Comparison of ENCODE assay signal across 12 cellular contexts in the genomic region with DNA sequence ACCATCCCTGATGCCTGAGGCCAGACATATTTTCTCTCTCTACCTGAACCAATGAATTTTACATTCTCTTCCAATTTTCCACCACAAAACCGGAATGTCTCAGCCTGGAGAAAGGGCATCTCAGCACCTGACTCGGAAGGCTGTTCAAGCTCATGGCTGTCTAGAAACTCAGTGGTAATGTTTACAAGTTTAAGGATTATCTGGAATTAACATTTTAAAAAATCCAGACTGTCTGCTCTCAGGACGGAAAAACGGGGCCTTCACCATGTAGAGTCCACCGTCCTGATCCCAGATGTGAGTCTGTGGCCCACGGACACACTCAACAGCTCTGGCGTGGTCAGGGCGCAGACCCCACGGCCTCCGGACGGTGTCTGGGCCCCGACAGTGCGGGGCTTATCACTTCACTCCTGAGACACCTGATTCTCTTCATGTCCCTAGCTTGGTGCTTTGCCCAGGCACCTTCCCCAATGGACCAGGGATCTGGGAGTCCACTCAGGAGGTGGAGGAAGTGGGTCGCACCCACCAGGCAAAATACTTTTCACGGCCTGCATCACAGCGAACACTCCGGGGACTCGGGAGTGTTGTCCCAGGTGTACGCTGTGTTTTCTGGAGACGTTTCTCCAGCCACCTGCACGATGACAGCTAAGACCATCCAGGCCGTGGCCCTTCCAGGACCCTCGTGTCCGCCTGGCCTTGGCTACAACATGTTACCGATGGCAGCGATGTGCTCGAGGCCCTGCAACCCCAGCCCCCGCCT.
DNase-seq lines count a peak whose midpoint lies in the region; ATAC-seq lines count a peak whose summit lies in the region.
"Had no signal": no experiment of that assay in that cellular context is flagged by ENCODE, and none has a peak within 500 bp of the region (broad histone marks: within the 10 kb centered on the region; RNA-seq: fewer than 3 reads in every experiment).

No MANE protein-coding gene starts in this region.

- ATAC-seq in activated T-helper 17 cell treated with anti-CD3 and anti-CD28 coated beads, Interleukin-2, amount 50 U/mL, for 72 hours (replicated peaks) = no peak
- no peak for ATAC-seq in left ventricle myocardium superior
- no peak for ATAC-seq in stimulated activated memory B cell treated with anti-CD40 and anti-IgM and Interleukin-4, amounts not matched to agents 10 μg/mL and 1 μg/mL and 100 μg/mL, for 72 hours
- no peak for ATAC-seq in HG03135 (IDR thresholded peaks at IDR 0.05; ENCODE audit: unreplicated experiment)

- peaks cover 52% of the 10 kb centered on the region for H3K36me3 Mint-ChIP-seq in activated CD4-positive, alpha-beta T cell treated with anti-CD3 and anti-CD28 coated beads, Interleukin-2, amount 10 ng/mL, durations not matched to agents 7 days and 5 days (ENCODE audit: low read depth)
- H3K36me3 Mint-ChIP-seq in activated T-helper 17 cell treated with anti-CD3 and anti-CD28 coated beads, Interleukin-2, amount 50 U/mL, for 72 hours (ENCODE audit: low read depth) = peaks cover 65% of the 10 kb centered on the region
- H3K36me3 Mint-ChIP-seq in stimulated activated memory B cell treated with anti-CD40 and anti-IgM and Interleukin-4, amounts not matched to agents 10 μg/mL and 1 μg/mL and 100 μg/mL, for 72 hours = peaks cover 22% of the 10 kb centered on the region

- CTCF ChIA-PET in activated CD4-positive, alpha-beta T cell treated with anti-CD3 and anti-CD28 coated beads, Interleukin-2, amount 10 ng/mL, durations not matched to agents 7 days and 5 days (lab: Charles Lee) = interaction anchor here (0.8 to 1.2 kb wide), 2 partner anchors 9 to 35 kb away, joined by 3 read pairs; no protein-coding TSS in a partner anchor

- intact Hi-C loops in left ventricle myocardium superior (cut with micrococcal nuclease) = no loop called here

- no peaks in the 10 kb centered on the region for H3K27me3 Mint-ChIP-seq in activated CD4-positive, alpha-beta T cell treated with anti-CD3 and anti-CD28 coated beads, Interleukin-2, amount 10 ng/mL, durations not matched to agents 7 days and 5 days
- no peaks in the 10 kb centered on the region for H3K27me3 Mint-ChIP-seq in activated T-helper 17 cell treated with anti-CD3 and anti-CD28 coated beads, Interleukin-2, amount 50 U/mL, for 72 hours
- no peaks in the 10 kb centered on the region for H3K27me3 Mint-ChIP-seq in stimulated activated memory B cell treated with anti-CD40 and anti-IgM and Interleukin-4, amounts not matched to agents 10 μg/mL and 1 μg/mL and 100 μg/mL, for 72 hours
- H3K27me3 Mint-ChIP-seq: dendritic cell treated with granulocyte-macrophage colony-stimulating factor and Interleukin-4, amounts not matched to agents 40 ng/mL and 50 ng/mL, for 4 days had no signal

- DNase-seq in activated CD4-positive, alpha-beta T cell treated with anti-CD3 and anti-CD28 coated beads, Interleukin-2, amount 10 ng/mL, durations not matched to agents 7 days and 5 days = no peak
- no peak for DNase-seq in activated CD4-positive, alpha-beta T cell treated with anti-CD3 and anti-CD28 coated beads for 4 hours
- peak; percentile 18 for DNase-seq in left ventricle myocardium superior
- DNase-seq in SKM-1 (lab: John Stamatoyannopoulos, UW; ENCODE audit: unreplicated experiment) = no peak
- DNase-seq in NK-92 treated with Interleukin-12 subunit alpha and Interleukin-12 subunit beta, amount 100 ng/mL, for 24 hours (lab: John Stamatoyannopoulos, UW) = no peak
- DNase-seq: hippocampal formation, SIG-M5 had no signal

- H3K9me3 Mint-ChIP-seq in activated CD4-positive, alpha-beta T cell treated with anti-CD3 and anti-CD28 coated beads, Interleukin-2, amount 10 ng/mL, durations not matched to agents 7 days and 5 days = no peaks in the 10 kb centered on the region
- no peaks in the 10 kb centered on the region for H3K9me3 Mint-ChIP-seq in activated T-helper 17 cell treated with anti-CD3 and anti-CD28 coated beads, Interleukin-2, amount 50 U/mL, for 72 hours
- H3K9me3 Mint-ChIP-seq in stimulated activated memory B cell treated with anti-CD40 and anti-IgM and Interleukin-4, amounts not matched to agents 10 μg/mL and 1 μg/mL and 100 μg/mL, for 72 hours = no peaks in the 10 kb centered on the region
- H3K9me3 Mint-ChIP-seq: dendritic cell treated with granulocyte-macrophage colony-stimulating factor and Interleukin-4, amounts not matched to agents 40 ng/mL and 50 ng/mL, for 4 days; nephron had no signal

- POLR2A ChIA-PET in activated CD4-positive, alpha-beta T cell treated with anti-CD3 and anti-CD28 coated beads, Interleukin-2, amount 10 ng/mL, durations not matched to agents 7 days and 5 days (lab: Charles Lee) = no interaction called here

- peaks cover 96% of the 10 kb centered on the region for H3K4me1 Mint-ChIP-seq in activated CD4-positive, alpha-beta T cell treated with anti-CD3 and anti-CD28 coated beads, Interleukin-2, amount 10 ng/mL, durations not matched to agents 7 days and 5 days
- H3K4me1 Mint-ChIP-seq in activated T-helper 17 cell treated with anti-CD3 and anti-CD28 coated beads, Interleukin-2, amount 50 U/mL, for 72 hours = peaks cover 79% of the 10 kb centered on the region
- peaks cover 95% of the 10 kb centered on the region for H3K4me1 Mint-ChIP-seq in stimulated activated memory B cell treated with anti-CD40 and anti-IgM and Interleukin-4, amounts not matched to agents 10 μg/mL and 1 μg/mL and 100 μg/mL, for 72 hours

- no peak overlapping the region for H3K4me3 Mint-ChIP-seq in activated CD4-positive, alpha-beta T cell treated with anti-CD3 and anti-CD28 coated beads, Interleukin-2, amount 10 ng/mL, durations not matched to agents 7 days and 5 days
- peak overlapping the region; percentile 84 for H3K4me3 Mint-ChIP-seq in activated T-helper 17 cell treated with anti-CD3 and anti-CD28 coated beads, Interleukin-2, amount 50 U/mL, for 72 hours
- H3K4me3 Mint-ChIP-seq in stimulated activated memory B cell treated with anti-CD40 and anti-IgM and Interleukin-4, amounts not matched to agents 10 μg/mL and 1 μg/mL and 100 μg/mL, for 72 hours = peak overlapping the region; percentile 68
- H3K4me3 Mint-ChIP-seq: dendritic cell treated with granulocyte-macrophage colony-stimulating factor and Interleukin-4, amounts not matched to agents 40 ng/mL and 50 ng/mL, for 4 days; nephron had no signal

- H3K27ac Mint-ChIP-seq in activated CD4-positive, alpha-beta T cell treated with anti-CD3 and anti-CD28 coated beads, Interleukin-2, amount 10 ng/mL, durations not matched to agents 7 days and 5 days = peak overlapping the region; percentile 81
- H3K27ac Mint-ChIP-seq in activated T-helper 17 cell treated with anti-CD3 and anti-CD28 coated beads, Interleukin-2, amount 50 U/mL, for 72 hours = peak overlapping the region; percentile 83
- H3K27ac Mint-ChIP-seq in stimulated activated memory B cell treated with anti-CD40 and anti-IgM and Interleukin-4, amounts not matched to agents 10 μg/mL and 1 μg/mL and 100 μg/mL, for 72 hours = peak overlapping the region; percentile 79
